Comparison of ENCODE assay signal across 16 cellular contexts in the genomic region with DNA sequence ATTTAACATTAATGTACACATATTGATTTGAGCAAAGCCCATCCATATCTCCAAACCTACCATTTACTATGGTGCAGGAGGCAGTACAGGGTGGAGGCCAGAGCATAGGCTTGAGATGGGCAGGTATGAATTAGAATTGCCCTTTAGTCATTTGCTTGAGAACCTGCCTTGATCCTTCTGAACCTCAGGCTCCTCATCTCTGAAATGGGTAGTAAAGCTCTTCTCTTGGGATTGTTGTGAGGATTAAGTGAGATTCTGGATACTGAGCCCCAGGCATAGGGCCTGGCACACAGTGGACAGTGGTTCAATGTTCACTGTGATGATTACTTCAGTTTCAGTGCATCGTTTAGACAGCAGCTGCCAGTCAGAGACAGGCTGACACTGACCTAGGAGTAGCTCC. TPM values are rescaled to one million over a fixed set of nuclear protein-coding genes. Genes with fewer than 3 reads are reported as not detected.
DNase-seq lines count a peak whose midpoint lies in the region; ATAC-seq and TF ChIP-seq lines count a peak whose summit lies in the region.
"Had no signal": no experiment of that assay in that cellular context is flagged by ENCODE, and none has a peak within 500 bp of the region (broad histone marks: within the 10 kb centered on the region; RNA-seq: fewer than 3 reads in every experiment).

No MANE protein-coding gene starts in this region.

- peaks cover 4% of the 10 kb centered on the region for H3K36me3 ChIP-seq in CD4-positive, CD25-positive, alpha-beta regulatory T cell (ENCODE audit: control insufficient read depth, insufficient read depth, low read length)
- H3K36me3 ChIP-seq in effector memory CD4-positive, alpha-beta T cell (ENCODE audit: control insufficient read depth, insufficient read depth, low read length) = no peaks in the 10 kb centered on the region
- no peaks in the 10 kb centered on the region for H3K36me3 ChIP-seq in upper lobe of right lung
- H3K36me3 ChIP-seq: BE2C had no signal

- POLR2A ChIA-PET in HEK293T (lab: Yijun Ruan, JAX) = no interaction called here

- H3K9me3 Mint-ChIP-seq in CD4-positive, CD25-positive, alpha-beta regulatory T cell = no peaks in the 10 kb centered on the region
- H3K9me3 Mint-ChIP-seq in stimulated activated effector memory CD8-positive, alpha-beta T cell treated with anti-CD3 and anti-CD28 coated beads, Interleukin-12 subunit alpha, Interleukin-12 subunit beta, amount 100 ng/mL, for 72 hours = no peaks in the 10 kb centered on the region
- H3K9me3 Mint-ChIP-seq: CD4-positive, alpha-beta memory T cell; HFFc6 had no signal

- peak overlapping the region; percentile 29 to 93 (median 64) for H3K4me3 Mint-ChIP-seq in CD4-positive, CD25-positive, alpha-beta regulatory T cell
- H3K4me3 Mint-ChIP-seq in stimulated activated effector memory CD8-positive, alpha-beta T cell treated with anti-CD3 and anti-CD28 coated beads, Interleukin-12 subunit alpha, Interleukin-12 subunit beta, amount 100 ng/mL, for 72 hours = no peak overlapping the region
- H3K4me3 Mint-ChIP-seq: CD4-positive, alpha-beta memory T cell; HFFc6 had no signal

- H3K36me3 Mint-ChIP-seq in CD4-positive, CD25-positive, alpha-beta regulatory T cell = peaks cover 4% of the 10 kb centered on the region
- no peaks in the 10 kb centered on the region for H3K36me3 Mint-ChIP-seq in stimulated activated effector memory CD8-positive, alpha-beta T cell treated with anti-CD3 and anti-CD28 coated beads, Interleukin-12 subunit alpha, Interleukin-12 subunit beta, amount 100 ng/mL, for 72 hours
- H3K36me3 Mint-ChIP-seq: CD4-positive, alpha-beta memory T cell had no signal

- intact Hi-C loops in upper lobe of right lung (cut with DNase I) = no loop called here

- peak overlapping the region in 2 of 3 donors; percentile 57 to 59 for H3K27ac Mint-ChIP-seq in CD4-positive, CD25-positive, alpha-beta regulatory T cell
- H3K27ac Mint-ChIP-seq in stimulated activated effector memory CD8-positive, alpha-beta T cell treated with anti-CD3 and anti-CD28 coated beads, Interleukin-12 subunit alpha, Interleukin-12 subunit beta, amount 100 ng/mL, for 72 hours = peak overlapping the region; percentile 50
- H3K27ac Mint-ChIP-seq: HFFc6 had no signal

- no peaks in the 10 kb centered on the region for H3K9me3 ChIP-seq in CD4-positive, CD25-positive, alpha-beta regulatory T cell (ENCODE audit: control insufficient read depth in 2 of 2, low read length in 2 of 2)
- no peaks in the 10 kb centered on the region for H3K9me3 ChIP-seq in effector memory CD4-positive, alpha-beta T cell (ENCODE audit: control insufficient read depth, low read length)
- H3K9me3 ChIP-seq in upper lobe of right lung = no peaks in the 10 kb centered on the region
- H3K9me3 ChIP-seq: BE2C had no signal

- no peaks in the 10 kb centered on the region for H3K27me3 ChIP-seq in CD4-positive, CD25-positive, alpha-beta regulatory T cell (ENCODE audit: control insufficient read depth, insufficient read depth, low read length)
- H3K27me3 ChIP-seq in effector memory CD4-positive, alpha-beta T cell (replicated peaks; ENCODE audit: control insufficient read depth, insufficient read depth, low read length, poor library complexity, severe bottlenecking) = no peaks in the 10 kb centered on the region
- no peaks in the 10 kb centered on the region for H3K27me3 ChIP-seq in upper lobe of right lung
- H3K27me3 ChIP-seq: BE2C had no signal

- H3K4me1 ChIP-seq in CD4-positive, CD25-positive, alpha-beta regulatory T cell (ENCODE audit: control insufficient read depth, insufficient read depth, low read length, poor library complexity, severe bottlenecking) = peaks cover 60% of the 10 kb centered on the region
- no peaks in the 10 kb centered on the region for H3K4me1 ChIP-seq in effector memory CD4-positive, alpha-beta T cell (ENCODE audit: control insufficient read depth, insufficient read depth, low read length, poor library complexity, severe bottlenecking)
- no peaks in the 10 kb centered on the region for H3K4me1 ChIP-seq in upper lobe of right lung
- H3K4me1 ChIP-seq: BE2C had no signal

- H3K4me3 ChIP-seq in CD4-positive, CD25-positive, alpha-beta regulatory T cell (ENCODE audit: low read depth, low read length) = peak overlapping the region; percentile 49
- no peak overlapping the region for H3K4me3 ChIP-seq in effector memory CD4-positive, alpha-beta T cell (ENCODE audit: insufficient read depth, low read depth, low read length, poor library complexity, severe bottlenecking)
- no peak overlapping the region for H3K4me3 ChIP-seq in upper lobe of right lung
- H3K4me3 ChIP-seq: GM23248 had no signal

- ATAC-seq in CD4-positive, CD25-positive, alpha-beta regulatory T cell (ENCODE audit: low read depth in 2 of 2) = no peak
- no peak for ATAC-seq in stimulated activated effector memory CD8-positive, alpha-beta T cell treated with anti-CD3 and anti-CD28 coated beads, Interleukin-12 subunit alpha, Interleukin-12 subunit beta, amount 100 ng/mL, for 72 hours
- no peak for ATAC-seq in upper lobe of right lung

- H3K27me3 Mint-ChIP-seq in CD4-positive, CD25-positive, alpha-beta regulatory T cell = no peaks in the 10 kb centered on the region
- H3K27me3 Mint-ChIP-seq: CD4-positive, alpha-beta memory T cell had no signal

- peaks cover 39 to 80% (median 59%) of the 10 kb centered on the region in 4 donors for H3K4me1 Mint-ChIP-seq in CD4-positive, CD25-positive, alpha-beta regulatory T cell
- H3K4me1 Mint-ChIP-seq in stimulated activated effector memory CD8-positive, alpha-beta T cell treated with anti-CD3 and anti-CD28 coated beads, Interleukin-12 subunit alpha, Interleukin-12 subunit beta, amount 100 ng/mL, for 72 hours = peaks cover 20% of the 10 kb centered on the region

- H3K27ac ChIP-seq in CD4-positive, CD25-positive, alpha-beta regulatory T cell (ENCODE audit: insufficient read depth, low read length, poor library complexity, severe bottlenecking) = no peak overlapping the region
- H3K27ac ChIP-seq in effector memory CD4-positive, alpha-beta T cell (ENCODE audit: insufficient read depth, low read length, poor library complexity, severe bottlenecking) = peak overlapping the region; percentile 11
- no peak overlapping the region for H3K27ac ChIP-seq in upper lobe of right lung
- H3K27ac ChIP-seq: GM23248 had no signal

- no peak for DNase-seq in CD4-positive, CD25-positive, alpha-beta regulatory T cell
- DNase-seq in NCI-H69 (lab: John Stamatoyannopoulos, UW) = peak; percentile 25
- DNase-seq in effector memory CD4-positive, alpha-beta T cell = no peak
- no peak for DNase-seq in stimulated activated effector memory CD8-positive, alpha-beta T cell treated with anti-CD3 and anti-CD28 coated beads, Interleukin-12 subunit alpha, Interleukin-12 subunit beta, amount 100 ng/mL, for 72 hours (ENCODE audit: low spot score in 2 of 2)
- DNase-seq in HEK293T (ENCODE audit: extremely low spot score) = no peak
- no peak for DNase-seq in upper lobe of right lung
- DNase-seq in kidney tubule cell (ENCODE audit: low spot score) = no peak
- DNase-seq: ACHN; BE2C; CD4-positive, alpha-beta memory T cell; DMS153; DMS79; GDM1; GM23248; HCEC 1CT; HFFc6 had no signal

- CTCF ChIA-PET in HEK293T (lab: Yijun Ruan, JAX) = interaction anchor here (0.6 kb wide), 1 partner anchor 39 kb away, joined by 3 read pairs; no protein-coding TSS in a partner anchor

- TF ChIP-seq CTCF in upper lobe of right lung (IDR thresholded peaks at IDR 0.05) = no peak

TF ChIP-seq in HEK293T, 16 proteins besides CTCF, POLR2A, EP300 and RAD21:
- TF ChIP-seq LEF1 (IDR thresholded peaks at IDR 0.05; ENCODE audit: borderline replicate concordance) (no peak), CTBP1 (IDR thresholded peaks at IDR 0.05; ENCODE audit: borderline replicate concordance) (no peak), TARDBP (IDR thresholded peaks at IDR 0.05) (no peak), ZNF384 (IDR thresholded peaks at IDR 0.05) (no peak), FOXA1 (IDR thresholded peaks at IDR 0.05) (no peak), SUZ12 (IDR thresholded peaks at IDR 0.05) (no peak), FOXK2 (IDR thresholded peaks at IDR 0.05) (no peak), NFRKB (IDR thresholded peaks at IDR 0.05) (no peak), SP1 (IDR thresholded peaks at IDR 0.05) (no peak), ELF4 (IDR thresholded peaks at IDR 0.05) (no peak), ARNT (IDR thresholded peaks at IDR 0.05) (no peak), BHLHE40 (IDR thresholded peaks at IDR 0.05; ENCODE audit: borderline replicate concordance) (no peak), HDGF (IDR thresholded peaks at IDR 0.05; ENCODE audit: borderline replicate concordance) (no peak)
- TF ChIP-seq, protein P1, sequence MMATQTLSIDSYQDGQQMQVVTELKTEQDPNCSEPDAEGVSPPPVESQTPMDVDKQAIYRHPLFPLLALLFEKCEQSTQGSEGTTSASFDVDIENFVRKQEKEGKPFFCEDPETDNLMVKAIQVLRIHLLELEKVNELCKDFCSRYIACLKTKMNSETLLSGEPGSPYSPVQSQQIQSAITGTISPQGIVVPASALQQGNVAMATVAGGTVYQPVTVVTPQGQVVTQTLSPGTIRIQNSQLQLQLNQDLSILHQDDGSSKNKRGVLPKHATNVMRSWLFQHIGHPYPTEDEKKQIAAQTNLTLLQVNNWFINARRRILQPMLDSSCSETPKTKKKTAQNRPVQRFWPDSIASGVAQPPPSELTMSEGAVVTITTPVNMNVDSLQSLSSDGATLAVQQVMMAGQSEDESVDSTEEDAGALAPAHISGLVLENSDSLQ (IDR thresholded peaks at IDR 0.05) = no peak
TF ChIP-seq in HEK293T: peak in this region for 0.

RNA-seq across cellular contexts. Expression of a gene that starts 5.0 kb away (rescaled TPM):
- total RNA-seq in CD4-positive, CD25-positive, alpha-beta regulatory T cell = 78.9 TPM
- 10 to 100 TPM; 25.8 to 28.1 (median 26.5) TPM for polyA plus RNA-seq in CD4-positive, CD25-positive, alpha-beta regulatory T cell
- 12.9 TPM for total RNA-seq in upper lobe of right lung
